ENCODE assay signal across 1 cellular context in genomic region chrX:150664290-150664689, GRCh38.
TF ChIP-seq lines count a peak whose summit lies in the region.

No MANE protein-coding gene starts in this region.

TF ChIP-seq in SK-N-SH treated with all-trans-retinoic acid at 6 μM for 48 hours, 23 proteins besides CTCF, POLR2A, EP300 and RAD21 (continued from another document):
- TF ChIP-seq CSRNP3 (CRISPR knock-in tag; IDR thresholded peaks at IDR 0.05) = no peak
- no peak for TF ChIP-seq ZC3H10 (CRISPR knock-in tag; IDR thresholded peaks at IDR 0.05)
- TF ChIP-seq PATZ1 (CRISPR knock-in tag; IDR thresholded peaks at IDR 0.05; ENCODE audit: borderline replicate concordance) = no peak
- TF ChIP-seq TCF4 (CRISPR knock-in tag; IDR thresholded peaks at IDR 0.05; ENCODE audit: borderline replicate concordance) = no peak
- no peak for TF ChIP-seq ZNF565 (CRISPR knock-in tag; conservative IDR thresholded peaks at IDR 0.05; ENCODE audit: low read depth)
- no peak for TF ChIP-seq ARNTL (CRISPR knock-in tag; IDR thresholded peaks at IDR 0.05; ENCODE audit: borderline replicate concordance, low read depth)
- no peak for TF ChIP-seq ZFP3 (CRISPR knock-in tag; IDR thresholded peaks at IDR 0.05)
